1 cellular context compared by ENCODE assay signal in genomic region chr11:116825434-116825833, GRCh38.
TF ChIP-seq lines count a peak whose summit lies in the region.

No MANE protein-coding gene starts in this region.

TF ChIP-seq in HepG2, 621 proteins besides CTCF, POLR2A, EP300 and RAD21 (continued from another document and continues in another):
- TF ChIP-seq RFX5 (IDR thresholded peaks at IDR 0.05; ENCODE audit: low read depth, low read length) (peak; percentile 93), BCL6 (CRISPR knock-in tag; IDR thresholded peaks at IDR 0.05) (0 out of 2 replicates have a peak, but pooled peaks have one; percentile 5), ZNF691 (CRISPR knock-in tag; IDR thresholded peaks at IDR 0.05; ENCODE audit: borderline replicate concordance, low read depth) (no peak), MATR3 (CRISPR knock-in tag; IDR thresholded peaks at IDR 0.05) (no peak), HOXA3 (CRISPR knock-in tag; IDR thresholded peaks at IDR 0.05) (peak; percentile 67; the same call in 1 of the 2 replicates), ZSCAN22 (CRISPR knock-in tag; IDR thresholded peaks at IDR 0.05) (no peak), MED1 (CRISPR knock-in tag; IDR thresholded peaks at IDR 0.05) (peak; percentile 39; the same call in 1 of the 2 replicates), ZBTB37 (CRISPR knock-in tag; IDR thresholded peaks at IDR 0.05) (no peak), SMC3 (IDR thresholded peaks at IDR 0.05; ENCODE audit: low read length) (peak; percentile 60; the same call in 1 of the 2 replicates), ZNF407 (CRISPR knock-in tag; IDR thresholded peaks at IDR 0.05; ENCODE audit: not compliant biosample characterization) (no peak), BHLHE40 (IDR thresholded peaks at IDR 0.05; ENCODE audit: low read length) (0 out of 2 replicates have a peak, but pooled peaks have one; percentile 17), MXD4 (CRISPR knock-in tag; IDR thresholded peaks at IDR 0.05) (peak; percentile 35; the same call in 1 of the 2 replicates), SMARCE1 (IDR thresholded peaks at IDR 0.05; ENCODE audit: borderline replicate concordance) (no peak), ZNF660 (CRISPR knock-in tag; IDR thresholded peaks at IDR 0.05; ENCODE audit: borderline replicate concordance, low read depth) (0 out of 2 replicates have a peak, but pooled peaks have one; percentile 45), ZBTB4 (CRISPR knock-in tag; IDR thresholded peaks at IDR 0.05; ENCODE audit: borderline replicate concordance) (0 out of 2 replicates have a peak, but pooled peaks have one; percentile 17), SAP130 (CRISPR knock-in tag; IDR thresholded peaks at IDR 0.05; ENCODE audit: low read depth) (peak; percentile 53; the same call in 1 of the 2 replicates), ZBTB40 (IDR thresholded peaks at IDR 0.05) (no peak), ZBTB40 (CRISPR knock-in tag; IDR thresholded peaks at IDR 0.05) (no peak), STAG1 (CRISPR knock-in tag; IDR thresholded peaks at IDR 0.05) (peak; percentile 61), NFYC (CRISPR knock-in tag; IDR thresholded peaks at IDR 0.05) (peak; percentile 64), FOXA3 (CRISPR knock-in tag; IDR thresholded peaks at IDR 0.05) (0 out of 2 replicates have a peak, but pooled peaks have one; percentile 33), ZNF33B (CRISPR knock-in tag; IDR thresholded peaks at IDR 0.05) (no peak), ZSCAN5A (CRISPR knock-in tag; IDR thresholded peaks at IDR 0.05; ENCODE audit: borderline replicate concordance) (no peak), HMG20A (CRISPR knock-in tag; IDR thresholded peaks at IDR 0.05; ENCODE audit: borderline replicate concordance) (no peak), ZNF800 (CRISPR knock-in tag; IDR thresholded peaks at IDR 0.05) (no peak), FOXP1 (IDR thresholded peaks at IDR 0.05) (no peak), FOXP1 (CRISPR knock-in tag; IDR thresholded peaks at IDR 0.05) (no peak), HES4 (CRISPR knock-in tag; IDR thresholded peaks at IDR 0.05; ENCODE audit: borderline replicate concordance) (no peak)
